ENCODE assay signal across 28 cellular contexts in genomic region chr1:156220226-156220625, GRCh38. TPM values are rescaled to one million over a fixed set of nuclear protein-coding genes. Genes with fewer than 3 reads are reported as not detected.
DNase-seq lines count a peak whose midpoint lies in the region; ATAC-seq and TF ChIP-seq lines count a peak whose summit lies in the region.
"Had no signal": no experiment of that assay in that cellular context is flagged by ENCODE, and none has a peak within 500 bp of the region (broad histone marks: within the 10 kb centered on the region; RNA-seq: fewer than 3 reads in every experiment).

No MANE protein-coding gene starts in this region.

- peaks cover 83% of the 10 kb centered on the region for H3K4me1 Mint-ChIP-seq in activated T-cell treated with anti-CD3 and anti-CD28 coated beads, Interleukin-2, amount 50 U/mL, for 72 hours (ENCODE audit: low read depth)
- H3K4me1 Mint-ChIP-seq in T-helper 17 cell (peaks cover 38% of the 10 kb centered on the region), neural crest cell (peaks cover 1% of the 10 kb centered on the region)
- H3K4me1 Mint-ChIP-seq in activated T-helper 1 cell treated with anti-CD3 and anti-CD28 coated beads, Interleukin-12 subunit alpha, Interleukin-12 subunit beta, Interleukin-2, Interleukin-4 antibody, amounts not matched to agents 30 ng/mL and 10 ng/mL and 1 ng/mL, durations not matched to agents 14 hours and 24 hours and 36 hours (ENCODE audit: low read depth) = peaks cover 59% of the 10 kb centered on the region
- H3K4me1 Mint-ChIP-seq: nephron had no signal

- H3K27me3 Mint-ChIP-seq in activated T-cell treated with anti-CD3 and anti-CD28 coated beads, Interleukin-2, amount 50 U/mL, for 72 hours (ENCODE audit: low read depth) = no peaks in the 10 kb centered on the region
- H3K27me3 Mint-ChIP-seq in T-helper 17 cell = no peaks in the 10 kb centered on the region
- H3K27me3 Mint-ChIP-seq in activated T-helper 1 cell treated with anti-CD3 and anti-CD28 coated beads, Interleukin-12 subunit alpha, Interleukin-12 subunit beta, Interleukin-2, Interleukin-4 antibody, amounts not matched to agents 30 ng/mL and 10 ng/mL and 1 ng/mL, durations not matched to agents 14 hours and 24 hours and 36 hours (ENCODE audit: insufficient read depth) = no peaks in the 10 kb centered on the region
- H3K27me3 Mint-ChIP-seq in neural crest cell (ENCODE audit: low read depth) = no peaks in the 10 kb centered on the region
- H3K27me3 Mint-ChIP-seq: B cell; CD8-positive, alpha-beta memory T cell had no signal

- H3K27ac Mint-ChIP-seq in activated T-cell treated with anti-CD3 and anti-CD28 coated beads, Interleukin-2, amount 50 U/mL, for 72 hours = peak overlapping the region; percentile 99
- peak overlapping the region; percentile 77 for H3K27ac Mint-ChIP-seq in T-helper 17 cell
- H3K27ac Mint-ChIP-seq in activated T-helper 1 cell treated with anti-CD3 and anti-CD28 coated beads, Interleukin-12 subunit alpha, Interleukin-12 subunit beta, Interleukin-2, Interleukin-4 antibody, amounts not matched to agents 30 ng/mL and 10 ng/mL and 1 ng/mL, durations not matched to agents 14 hours and 24 hours and 36 hours = peak overlapping the region; percentile 92
- no peak overlapping the region for H3K27ac Mint-ChIP-seq in neural crest cell (ENCODE audit: unreplicated experiment)
- H3K27ac Mint-ChIP-seq: B cell, nephron had no signal

- TF ChIP-seq CTCF in neural crest cell (conservative IDR thresholded peaks at IDR 0.05) = no peak

- peak overlapping the region; percentile 17 to 45 for H3K4me3 Mint-ChIP-seq in activated T-cell treated with anti-CD3 and anti-CD28 coated beads, Interleukin-2, amount 50 U/mL, for 72 hours
- H3K4me3 Mint-ChIP-seq in T-helper 17 cell (no peak overlapping the region), neural crest cell (peak overlapping the region; percentile 6)
- no peak overlapping the region for H3K4me3 Mint-ChIP-seq in activated T-helper 1 cell treated with anti-CD3 and anti-CD28 coated beads, Interleukin-12 subunit alpha, Interleukin-12 subunit beta, Interleukin-2, Interleukin-4 antibody, amounts not matched to agents 30 ng/mL and 10 ng/mL and 1 ng/mL, durations not matched to agents 14 hours and 24 hours and 36 hours
- H3K4me3 Mint-ChIP-seq: B cell, nephron had no signal

- peaks cover 0 to 3% of the 10 kb centered on the region in 2 donors for H3K9me3 Mint-ChIP-seq in activated T-cell treated with anti-CD3 and anti-CD28 coated beads, Interleukin-2, amount 50 U/mL, for 72 hours
- no peaks in the 10 kb centered on the region for H3K9me3 Mint-ChIP-seq in activated T-helper 1 cell treated with anti-CD3 and anti-CD28 coated beads, Interleukin-12 subunit alpha, Interleukin-12 subunit beta, Interleukin-2, Interleukin-4 antibody, amounts not matched to agents 30 ng/mL and 10 ng/mL and 1 ng/mL, durations not matched to agents 14 hours and 24 hours and 36 hours
- H3K9me3 Mint-ChIP-seq in neural crest cell = no peaks in the 10 kb centered on the region
- H3K9me3 Mint-ChIP-seq: CD8-positive, alpha-beta memory T cell; nephron had no signal

- peaks cover 24 to 52% of the 10 kb centered on the region in 2 donors for H3K36me3 Mint-ChIP-seq in activated T-cell treated with anti-CD3 and anti-CD28 coated beads, Interleukin-2, amount 50 U/mL, for 72 hours (ENCODE audit: insufficient read depth in 2 of 2)
- H3K36me3 Mint-ChIP-seq in T-helper 17 cell (ENCODE audit: low read depth) = peaks cover 17% of the 10 kb centered on the region
- peaks cover 45% of the 10 kb centered on the region for H3K36me3 Mint-ChIP-seq in activated T-helper 1 cell treated with anti-CD3 and anti-CD28 coated beads, Interleukin-12 subunit alpha, Interleukin-12 subunit beta, Interleukin-2, Interleukin-4 antibody, amounts not matched to agents 30 ng/mL and 10 ng/mL and 1 ng/mL, durations not matched to agents 14 hours and 24 hours and 36 hours (ENCODE audit: low read depth)
- peaks cover 10% of the 10 kb centered on the region for H3K36me3 Mint-ChIP-seq in neural crest cell (ENCODE audit: low read depth)

- intact Hi-C loops in activated T-helper 1 cell treated with anti-CD3 and anti-CD28 coated beads, Interleukin-12 subunit alpha, Interleukin-12 subunit beta, Interleukin-2, Interleukin-4 antibody, amounts not matched to agents 30 ng/mL and 10 ng/mL and 1 ng/mL, durations not matched to agents 14 hours and 24 hours and 36 hours (cut with micrococcal nuclease) = loop anchor here (10.0 kb wide), 1 partner anchor 245 kb away; the partner anchor contains the start of gene ARHGEF2

- no peaks in the 10 kb centered on the region for H3K9me3 ChIP-seq in T-helper 17 cell (ENCODE audit: control insufficient read depth, low read length, poor library complexity, severe bottlenecking)
- H3K9me3 ChIP-seq: ascending aorta, gastroesophageal sphincter, mucosa of descending colon, thoracic aorta had no signal

- DNase-seq in activated T-cell treated with anti-CD3 and anti-CD28 coated beads, Interleukin-2, amount 50 U/mL, for 72 hours = no peak
- no peak for DNase-seq in activated T-cell treated with anti-CD3 and anti-CD28 coated beads, Interleukin-2, amount 50 U/mL, for 1 hour
- DNase-seq in T-helper 17 cell (no peak), neural crest cell (ENCODE audit: low read depth, low spot score) (no peak), NCI-H2081 (lab: John Stamatoyannopoulos, UW) (no peak), GDM1 (lab: John Stamatoyannopoulos, UW) (no peak)
- DNase-seq in activated T-helper 1 cell treated with anti-CD3 and anti-CD28 coated beads, Interleukin-12 subunit alpha, Interleukin-12 subunit beta, Interleukin-2, Interleukin-4 antibody, amounts not matched to agents 30 ng/mL and 10 ng/mL and 1 ng/mL, durations not matched to agents 14 hours and 24 hours and 36 hours (ENCODE audit: low spot score) = no peak
- DNase-seq: ACHN; activated CD8-positive, alpha-beta memory T cell treated with anti-CD3 and anti-CD28 coated beads, Interleukin-2, amount 50 U/mL, for 4 hours; CD8-positive, alpha-beta memory T cell; effector CD8-positive, alpha-beta T cell; Karpas-422; kidney glomerular epithelial cell; mucosa of descending colon; NCI-H1417; NCI-H2029; NCI-H2227 treated with DMSO at 0.1 percent for 48 hours; NCI-H526 treated with DMSO at 0.1 percent for 48 hours; NK-92 treated with Interleukin-12 subunit alpha and Interleukin-12 subunit beta, amount 100 ng/mL, for 24 hours; PC-3; stimulated activated CD4-positive, alpha-beta T cell treated with anti-CD3 and anti-CD28 coated beads, Interleukin-15, amount 100 ng/mL, for 24 hours; stimulated activated naive CD4-positive, alpha-beta T cell had no signal

- no peak for ATAC-seq in activated T-cell treated with anti-CD3 and anti-CD28 coated beads, Interleukin-2, amount 50 U/mL, for 72 hours (replicated peaks in 1 of 2)
- ATAC-seq in T-helper 17 cell = no peak
- ATAC-seq: gastroesophageal sphincter, HCT116, mucosa of descending colon, PC-3 had no signal

RNA-seq across cellular contexts. Expression of gene PMF1, which starts 7.4 kb away (rescaled TPM):
- total RNA-seq in activated T-cell treated with anti-CD3 and anti-CD28 coated beads, Interleukin-2, amount 50 U/mL, for 72 hours = 100 to 1,000 TPM; 122 to 127 TPM
- 10 to 100 TPM; 59.1 to 73.2 TPM for total RNA-seq in T-helper 17 cell
- total RNA-seq in activated T-helper 1 cell treated with anti-CD3 and anti-CD28 coated beads, Interleukin-12 subunit alpha, Interleukin-12 subunit beta, Interleukin-2, Interleukin-4 antibody, amounts not matched to agents 30 ng/mL and 10 ng/mL and 1 ng/mL, durations not matched to agents 14 hours and 24 hours and 36 hours = 105 and 111 TPM in 2 replicates
- total RNA-seq in neural crest cell = 82.5 and 83.3 TPM in 2 replicates

RNA-seq across cellular contexts. Expression of gene BGLAP, which starts 21.8 kb away (rescaled TPM):
- 1 to 10 TPM; 6.8 to 7.4 TPM for total RNA-seq in activated T-cell treated with anti-CD3 and anti-CD28 coated beads, Interleukin-2, amount 50 U/mL, for 72 hours
- total RNA-seq in T-helper 17 cell (1 to 10 TPM; 1.1 to 3.7 TPM), neural crest cell (2.5 and 3.0 TPM in 2 replicates)
- total RNA-seq in activated T-helper 1 cell treated with anti-CD3 and anti-CD28 coated beads, Interleukin-12 subunit alpha, Interleukin-12 subunit beta, Interleukin-2, Interleukin-4 antibody, amounts not matched to agents 30 ng/mL and 10 ng/mL and 1 ng/mL, durations not matched to agents 14 hours and 24 hours and 36 hours = 1.8 and 2.5 TPM in 2 replicates
- total RNA-seq: thoracic aorta had no signal

RNA-seq across cellular contexts. Expression of gene SLC25A44, which starts 26.3 kb away (rescaled TPM):
- 10 to 100 TPM; 52.3 to 71.0 TPM for total RNA-seq in activated T-cell treated with anti-CD3 and anti-CD28 coated beads, Interleukin-2, amount 50 U/mL, for 72 hours
- total RNA-seq in T-helper 17 cell (10 to 100 TPM; 14.4 to 21.6 TPM), neural crest cell (19.1 and 22.7 TPM in 2 replicates)
- 67.6 and 79.3 TPM in 2 replicates for total RNA-seq in activated T-helper 1 cell treated with anti-CD3 and anti-CD28 coated beads, Interleukin-12 subunit alpha, Interleukin-12 subunit beta, Interleukin-2, Interleukin-4 antibody, amounts not matched to agents 30 ng/mL and 10 ng/mL and 1 ng/mL, durations not matched to agents 14 hours and 24 hours and 36 hours

RNA-seq across cellular contexts. Expression of gene PAQR6, which starts 27.6 kb away (rescaled TPM):
- 10 to 100 TPM in 1 of 2 donors, 1 to 10 TPM in 1; 9.6 to 10.4 TPM for total RNA-seq in activated T-cell treated with anti-CD3 and anti-CD28 coated beads, Interleukin-2, amount 50 U/mL, for 72 hours
- total RNA-seq in T-helper 17 cell (1 to 10 TPM; 2.8 to 3.1 TPM), neural crest cell (15.8 and 17.1 TPM in 2 replicates)
- 5.0 and 5.2 TPM in 2 replicates for total RNA-seq in activated T-helper 1 cell treated with anti-CD3 and anti-CD28 coated beads, Interleukin-12 subunit alpha, Interleukin-12 subunit beta, Interleukin-2, Interleukin-4 antibody, amounts not matched to agents 30 ng/mL and 10 ng/mL and 1 ng/mL, durations not matched to agents 14 hours and 24 hours and 36 hours
- total RNA-seq: ascending aorta had no signal

Comparison
In these comparisons a context has a peak if more than half of its experiments do, and no peak if none do; other contexts are left out.
1. H3K4me3 Mint-ChIP-seq: peak in activated T-cell treated with anti-CD3 and anti-CD28 coated beads, Interleukin-2, amount 50 U/mL, for 72 hours (2 of 2) and neural crest cell (single experiment); none in T-helper 17 cell (single experiment) and activated T-helper 1 cell treated with anti-CD3 and anti-CD28 coated beads, Interleukin-12 subunit alpha, Interleukin-12 subunit beta, Interleukin-2, Interleukin-4 antibody, amounts not matched to agents 30 ng/mL and 10 ng/mL and 1 ng/mL, durations not matched to agents 14 hours and 24 hours and 36 hours (single experiment).